ENCODE assay signal across 1 cellular context in the genomic region with DNA sequence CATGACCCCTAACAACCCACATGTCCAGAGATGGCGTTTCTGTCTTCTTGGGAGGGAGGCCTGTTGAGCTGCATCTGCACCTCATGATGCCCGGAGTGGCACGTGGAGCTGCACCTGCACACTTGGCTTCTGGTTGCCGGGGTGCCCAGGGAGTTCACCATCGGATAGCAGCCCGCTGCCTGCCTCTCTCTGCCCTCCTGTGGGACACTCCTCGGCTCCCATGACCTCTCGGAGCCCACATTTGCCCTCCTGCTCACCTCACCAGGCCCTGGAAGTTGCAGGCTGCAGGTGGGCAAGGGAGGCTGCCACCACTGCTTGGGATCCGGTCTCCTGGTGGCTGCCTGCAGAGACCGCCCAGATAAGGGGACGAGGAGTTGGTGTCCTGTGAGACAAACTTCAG.
TF ChIP-seq lines count a peak whose summit lies in the region.

No MANE protein-coding gene starts in this region.

TF ChIP-seq in GM23338, 12 proteins besides CTCF, POLR2A, EP300 and RAD21 (continued from another document):
- TF ChIP-seq, protein P1, sequence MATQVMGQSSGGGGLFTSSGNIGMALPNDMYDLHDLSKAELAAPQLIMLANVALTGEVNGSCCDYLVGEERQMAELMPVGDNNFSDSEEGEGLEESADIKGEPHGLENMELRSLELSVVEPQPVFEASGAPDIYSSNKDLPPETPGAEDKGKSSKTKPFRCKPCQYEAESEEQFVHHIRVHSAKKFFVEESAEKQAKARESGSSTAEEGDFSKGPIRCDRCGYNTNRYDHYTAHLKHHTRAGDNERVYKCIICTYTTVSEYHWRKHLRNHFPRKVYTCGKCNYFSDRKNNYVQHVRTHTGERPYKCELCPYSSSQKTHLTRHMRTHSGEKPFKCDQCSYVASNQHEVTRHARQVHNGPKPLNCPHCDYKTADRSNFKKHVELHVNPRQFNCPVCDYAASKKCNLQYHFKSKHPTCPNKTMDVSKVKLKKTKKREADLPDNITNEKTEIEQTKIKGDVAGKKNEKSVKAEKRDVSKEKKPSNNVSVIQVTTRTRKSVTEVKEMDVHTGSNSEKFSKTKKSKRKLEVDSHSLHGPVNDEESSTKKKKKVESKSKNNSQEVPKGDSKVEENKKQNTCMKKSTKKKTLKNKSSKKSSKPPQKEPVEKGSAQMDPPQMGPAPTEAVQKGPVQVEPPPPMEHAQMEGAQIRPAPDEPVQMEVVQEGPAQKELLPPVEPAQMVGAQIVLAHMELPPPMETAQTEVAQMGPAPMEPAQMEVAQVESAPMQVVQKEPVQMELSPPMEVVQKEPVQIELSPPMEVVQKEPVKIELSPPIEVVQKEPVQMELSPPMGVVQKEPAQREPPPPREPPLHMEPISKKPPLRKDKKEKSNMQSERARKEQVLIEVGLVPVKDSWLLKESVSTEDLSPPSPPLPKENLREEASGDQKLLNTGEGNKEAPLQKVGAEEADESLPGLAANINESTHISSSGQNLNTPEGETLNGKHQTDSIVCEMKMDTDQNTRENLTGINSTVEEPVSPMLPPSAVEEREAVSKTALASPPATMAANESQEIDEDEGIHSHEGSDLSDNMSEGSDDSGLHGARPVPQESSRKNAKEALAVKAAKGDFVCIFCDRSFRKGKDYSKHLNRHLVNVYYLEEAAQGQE (IDR thresholded peaks at IDR 0.05; ENCODE audit: unreplicated experiment): no peak
